ENCODE assay signal across 1 cellular context in the genomic region with DNA sequence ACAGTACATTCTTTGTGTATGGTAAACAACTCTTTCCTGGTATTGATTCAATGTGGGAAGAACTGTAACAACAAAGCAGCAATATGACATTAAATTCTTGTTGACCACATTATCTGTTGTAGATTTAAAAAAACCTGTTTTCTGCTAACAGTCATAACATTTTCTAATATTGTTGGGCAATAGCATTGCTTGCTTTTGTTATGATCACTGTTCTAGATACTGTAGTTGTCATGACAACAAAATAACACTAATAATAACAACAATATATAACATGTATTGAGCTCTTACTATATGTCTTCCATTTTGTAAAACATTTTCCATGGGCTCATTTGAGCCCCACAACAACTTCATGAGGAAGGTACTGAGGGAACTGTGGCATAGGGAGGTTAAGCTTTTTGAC.
A peak's percentile ranks its signal among the peaks of the same experiment; 100 is the strongest.
TF ChIP-seq lines count a peak whose summit lies in the region.

No MANE protein-coding gene starts in this region.

TF ChIP-seq in IMR-90, 13 proteins besides CTCF, POLR2A, EP300 and RAD21:
- peak; percentile 66 for TF ChIP-seq CEBPB (IDR thresholded peaks at IDR 0.05; ENCODE audit: low read depth, low read length)
- TF ChIP-seq, protein P1, sequence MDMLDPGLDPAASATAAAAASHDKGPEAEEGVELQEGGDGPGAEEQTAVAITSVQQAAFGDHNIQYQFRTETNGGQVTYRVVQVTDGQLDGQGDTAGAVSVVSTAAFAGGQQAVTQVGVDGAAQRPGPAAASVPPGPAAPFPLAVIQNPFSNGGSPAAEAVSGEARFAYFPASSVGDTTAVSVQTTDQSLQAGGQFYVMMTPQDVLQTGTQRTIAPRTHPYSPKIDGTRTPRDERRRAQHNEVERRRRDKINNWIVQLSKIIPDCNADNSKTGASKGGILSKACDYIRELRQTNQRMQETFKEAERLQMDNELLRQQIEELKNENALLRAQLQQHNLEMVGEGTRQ (IDR thresholded peaks at IDR 0.05; ENCODE audit: low read depth, low read length) = no peak
